1 cellular context compared by ENCODE assay signal in the genomic region with DNA sequence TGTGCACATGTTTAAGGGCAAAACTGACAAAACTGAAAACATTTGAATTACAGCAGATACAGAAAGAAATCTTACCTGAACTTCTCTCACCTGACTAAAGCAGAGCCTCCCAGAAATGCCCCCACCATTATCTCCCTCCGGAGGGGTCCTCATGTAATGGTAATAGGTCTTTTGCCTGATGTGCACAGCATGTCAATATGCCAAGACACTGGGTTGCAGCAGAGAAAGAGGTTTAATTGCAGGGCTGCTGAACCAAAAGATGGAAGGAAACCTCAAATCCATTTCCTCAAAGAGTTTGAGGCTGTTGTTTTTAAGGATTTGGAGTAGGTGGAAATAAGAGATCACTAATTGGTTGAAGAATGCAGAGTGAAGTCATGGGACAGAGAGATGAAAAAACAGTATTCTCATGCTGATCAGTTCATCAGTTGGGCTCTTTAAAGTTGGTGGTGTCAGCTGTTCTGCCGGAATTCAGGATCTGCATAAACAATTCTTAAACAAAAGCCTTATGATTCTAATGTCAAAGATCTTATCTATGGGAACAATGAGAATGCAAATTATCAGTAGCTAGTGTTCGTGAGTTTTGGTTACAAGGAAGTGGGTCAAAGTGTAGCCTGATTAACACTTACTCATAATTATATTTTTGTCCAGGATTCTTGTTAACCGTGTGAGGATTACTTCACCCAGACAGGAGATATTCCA.
TF ChIP-seq lines count a peak whose summit lies in the region.

No MANE protein-coding gene starts in this region.

TF ChIP-seq in endothelial cell of umbilical vein, 7 proteins besides CTCF, POLR2A, EP300 and RAD21:
- TF ChIP-seq, protein P1, sequence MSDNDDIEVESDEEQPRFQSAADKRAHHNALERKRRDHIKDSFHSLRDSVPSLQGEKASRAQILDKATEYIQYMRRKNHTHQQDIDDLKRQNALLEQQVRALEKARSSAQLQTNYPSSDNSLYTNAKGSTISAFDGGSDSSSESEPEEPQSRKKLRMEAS (IDR thresholded peaks at IDR 0.05; ENCODE audit: insufficient read depth, insufficient read length), result no peak
- TF ChIP-seq MYC (IDR thresholded peaks at IDR 0.05; ENCODE audit: low read depth, low read length), result no peak
- TF ChIP-seq JUN (IDR thresholded peaks at IDR 0.05; ENCODE audit: borderline replicate concordance, insufficient read depth, insufficient read length, low read depth), result peak; percentile 6
- TF ChIP-seq GATA2 (IDR thresholded peaks at IDR 0.05; ENCODE audit: insufficient read depth, insufficient read length, low read depth, low read length), result peak; percentile 97
- TF ChIP-seq FOS (IDR thresholded peaks at IDR 0.05; ENCODE audit: borderline replicate concordance, insufficient read depth, low read length), result peak; percentile 40
- no peak for TF ChIP-seq POLR2AphosphoS5 (IDR thresholded peaks at IDR 0.05; ENCODE audit: insufficient read depth, low read depth, low read length)
- TF ChIP-seq EZH2 (IDR thresholded peaks at IDR 0.05; ENCODE audit: borderline replicate concordance, low read depth, low read length, severe bottlenecking), result no peak
